In the genomic region with DNA sequence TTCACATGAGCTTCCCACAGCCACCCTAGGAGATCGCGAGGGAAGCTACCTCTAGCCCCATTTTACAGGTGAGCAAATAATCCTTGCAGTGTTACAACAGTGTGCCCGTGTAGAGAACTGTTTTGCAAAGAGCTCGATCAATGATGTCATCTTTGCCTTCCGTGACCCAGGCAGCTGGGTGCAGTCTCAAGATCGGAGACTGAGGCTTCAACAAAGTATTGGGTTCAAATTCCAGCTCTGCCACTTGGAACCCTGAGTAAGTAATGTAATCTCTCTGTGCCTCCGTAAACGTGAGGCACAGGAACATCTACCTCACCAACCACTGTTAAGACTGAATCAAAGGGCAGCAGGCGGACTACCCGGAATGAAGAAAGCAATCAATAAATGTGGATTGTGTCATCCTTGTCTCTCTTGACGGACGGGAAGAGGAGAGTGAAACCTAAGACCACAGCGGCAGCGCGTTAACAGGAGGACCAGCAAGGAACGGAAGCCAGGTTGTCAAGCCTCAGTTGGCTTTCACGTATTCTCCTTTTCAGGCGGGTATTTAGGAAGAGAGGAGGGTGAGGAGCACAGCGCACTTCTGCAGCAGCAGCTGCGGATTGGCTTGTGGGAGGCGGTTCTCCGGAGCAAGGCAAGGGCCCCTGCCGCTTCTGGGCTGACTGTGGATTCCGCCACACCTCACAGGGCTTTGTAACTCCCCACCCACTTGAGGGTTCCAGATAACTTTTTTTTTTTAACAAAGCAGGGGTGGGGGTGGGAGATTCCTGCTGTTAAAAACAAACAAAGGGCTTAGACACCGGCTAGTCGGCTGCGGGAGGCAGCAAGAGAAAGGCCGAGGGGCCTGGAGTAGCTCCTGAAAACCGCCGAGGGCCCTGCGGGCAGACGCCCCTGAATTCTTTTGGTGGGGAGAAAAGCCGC, we compare ENCODE assay signal across 8 cellular contexts. TPM values are rescaled to one million over a fixed set of nuclear protein-coding genes. Genes with fewer than 3 reads are reported as not detected.
DNase-seq lines count a peak whose midpoint lies in the region; ATAC-seq, FAIRE-seq and TF ChIP-seq lines count a peak whose summit lies in the region.

No MANE protein-coding gene starts in this region.

- no peak overlapping the region for H3K27ac ChIP-seq in vagina

- H3K4me3 Mint-ChIP-seq in endothelial cell (ENCODE audit: unreplicated experiment) (peak overlapping the region; percentile 90), osteocyte (ENCODE audit: unreplicated experiment) (peak overlapping the region; percentile 51)

- H3K4me1 Mint-ChIP-seq in endothelial cell (ENCODE audit: unreplicated experiment) (peaks cover 18% of the 10 kb centered on the region), osteocyte (ENCODE audit: unreplicated experiment) (peaks cover 32% of the 10 kb centered on the region)

- ATAC-seq in GM21390 (IDR thresholded peaks at IDR 0.05; ENCODE audit: unreplicated experiment) = no peak
- ATAC-seq in GM18868 (IDR thresholded peaks at IDR 0.05; ENCODE audit: unreplicated experiment) = no peak

- H3K9me3 Mint-ChIP-seq in endothelial cell (ENCODE audit: unreplicated experiment) (no peaks in the 10 kb centered on the region), osteocyte (ENCODE audit: unreplicated experiment) (no peaks in the 10 kb centered on the region)

- no peaks in the 10 kb centered on the region for H3K9me3 ChIP-seq in vagina

- no peak for TF ChIP-seq POLR2A in vagina (IDR thresholded peaks at IDR 0.05)

- no peaks in the 10 kb centered on the region for H3K36me3 Mint-ChIP-seq in endothelial cell (ENCODE audit: low read depth, unreplicated experiment)
- H3K36me3 Mint-ChIP-seq in osteocyte (ENCODE audit: unreplicated experiment) = no peaks in the 10 kb centered on the region

- FAIRE-seq in RCC 7860 (lab: Jason Lieb, UNC) = peak; percentile 44

- peaks cover 27% of the 10 kb centered on the region for H3K4me1 ChIP-seq in vagina

- H3K27ac Mint-ChIP-seq in endothelial cell (ENCODE audit: unreplicated experiment) (no peak overlapping the region), osteocyte (ENCODE audit: unreplicated experiment) (peak overlapping the region; percentile 54)

- DNase-seq in H7 (peak; percentile 86), RCC 7860 (ENCODE audit: low spot score) (peak; percentile 82), endothelial cell (ENCODE audit: low spot score) (peak; percentile 26), osteocyte (ENCODE audit: extremely low spot score, unreplicated experiment) (no peak), vagina (ENCODE audit: extremely low spot score in 2 of 2) (no peak), DMS 273 (lab: John Stamatoyannopoulos, UW; ENCODE audit: unreplicated experiment) (no peak)

- no peaks in the 10 kb centered on the region for H3K36me3 ChIP-seq in H7 (replicated peaks; ENCODE audit: control insufficient read depth, insufficient read depth, low read length)
- H3K36me3 ChIP-seq in vagina = no peaks in the 10 kb centered on the region

- intact Hi-C loops in vagina (cut with DNase I) = loop anchor here (10.0 kb wide), 2 partner anchors 61 to 191 kb away; partner anchors contain the start of genes AAGAB and IQCH

- H3K27me3 Mint-ChIP-seq in endothelial cell (ENCODE audit: unreplicated experiment) (peaks cover 22% of the 10 kb centered on the region), osteocyte (ENCODE audit: unreplicated experiment) (no peaks in the 10 kb centered on the region)

- H3K4me3 ChIP-seq in H7 (ENCODE audit: insufficient read depth, low read depth, low read length) (peak overlapping the region; percentile 96), vagina (no peak overlapping the region)

- no peak for TF ChIP-seq CTCF in endothelial cell (IDR thresholded peaks at IDR 0.05; ENCODE audit: unreplicated experiment)
- no peak for TF ChIP-seq CTCF in osteocyte (IDR thresholded peaks at IDR 0.05)
- TF ChIP-seq CTCF in vagina (IDR thresholded peaks at IDR 0.05) = no peak

- H3K27me3 ChIP-seq in H7 (ENCODE audit: control insufficient read depth, insufficient read depth, low read length) = peaks cover 10% of the 10 kb centered on the region; the same call in 1 of the 2 replicates
- no peaks in the 10 kb centered on the region for H3K27me3 ChIP-seq in vagina

RNA-seq across cellular contexts. Expression of gene SMAD3, which starts 1.5 kb away (rescaled TPM):
- 29.2 and 30.8 TPM in 2 replicates for total RNA-seq in H7 (2014; rRNA removed; shearing (Covaris generic))
- total RNA-seq in endothelial cell (ENCODE audit: unreplicated experiment) = 8.2 TPM
- 35.8 and 39.7 TPM in 2 replicates for total RNA-seq in osteocyte
- total RNA-seq in vagina = 53.5 TPM

Comparison
In these comparisons a context has a peak if more than half of its experiments do, and no peak if none do; other contexts are left out.
1. DNase-seq: peak in H7 (single experiment), RCC 7860 (single experiment) and endothelial cell (single experiment); none in osteocyte (single experiment), vagina (0 of 2) and DMS 273 (single experiment).